13 cellular contexts compared by ENCODE assay signal in the genomic region with DNA sequence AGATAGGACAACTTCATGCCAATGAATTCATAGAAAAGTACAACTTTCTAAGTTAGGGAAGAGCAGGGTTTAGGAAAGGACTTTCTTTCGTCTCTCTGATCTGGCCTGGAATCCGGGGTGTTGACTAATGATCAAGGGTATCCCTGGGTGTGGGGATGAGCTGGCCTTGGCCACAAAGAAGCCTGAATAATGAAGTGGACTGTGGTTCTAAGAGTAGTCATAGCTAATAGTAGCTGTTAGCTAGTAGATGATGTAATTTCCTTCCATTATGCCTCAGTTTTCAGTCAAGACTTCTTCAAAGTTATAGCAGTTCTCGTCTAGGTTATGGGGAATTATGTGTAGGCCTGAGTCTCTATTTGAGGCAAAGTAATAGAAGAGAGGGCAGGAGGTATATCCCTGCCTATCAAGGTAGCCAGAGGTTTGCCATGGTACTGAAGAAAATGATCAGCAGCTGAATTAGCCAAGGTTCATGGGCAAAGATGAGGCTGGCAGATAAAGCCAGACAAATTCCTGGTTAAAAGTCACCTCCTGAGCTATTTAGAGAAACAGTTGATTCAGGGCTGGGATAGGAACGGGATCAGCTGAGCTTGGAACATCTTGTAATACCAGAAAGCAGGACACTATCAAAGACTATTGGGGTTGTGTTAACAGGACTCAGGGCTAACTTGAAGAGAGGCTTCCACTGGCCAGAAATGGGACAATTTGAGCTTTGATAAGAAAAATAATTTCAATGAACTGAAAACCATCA. TPM values are rescaled to one million over a fixed set of nuclear protein-coding genes. Genes with fewer than 3 reads are reported as not detected.
A peak's percentile ranks its signal among the peaks of the same experiment; 100 is the strongest.
DNase-seq lines count a peak whose midpoint lies in the region; ATAC-seq lines count a peak whose summit lies in the region.
"Had no signal": no experiment of that assay in that cellular context is flagged by ENCODE, and none has a peak within 500 bp of the region (broad histone marks: within the 10 kb centered on the region; RNA-seq: fewer than 3 reads in every experiment).

No MANE protein-coding gene starts in this region.

- H3K4me1 Mint-ChIP-seq in immature natural killer cell, result no peaks in the 10 kb centered on the region

- peak overlapping the region; percentile 11 for H3K4me3 ChIP-seq in adipocyte (ENCODE audit: low read length)
- H3K4me3 ChIP-seq: adrenal gland had no signal

- H3K4me1 ChIP-seq in adipocyte (ENCODE audit: control insufficient read depth, insufficient read depth, low read length), result peaks cover 22% of the 10 kb centered on the region

- no peak overlapping the region for H3K4me3 Mint-ChIP-seq in immature natural killer cell

- H3K9me3 Mint-ChIP-seq in immature natural killer cell, result no peaks in the 10 kb centered on the region

- DNase-seq in AG20443 (ENCODE audit: low spot score), result peak; percentile 90
- DNase-seq in HCEC 1CT, result peak; percentile 93
- peak; percentile 22 for DNase-seq in adipocyte (ENCODE audit: low read depth)
- no peak for DNase-seq in immature natural killer cell
- DNase-seq in left colon, result no peak
- no peak for DNase-seq in hippocampal formation (lab: John Stamatoyannopoulos, UW)
- no peak for DNase-seq in NCI-H69 (lab: John Stamatoyannopoulos, UW)
- DNase-seq in retina, result no peak
- DNase-seq: DND-41; mesendoderm; NCI-H1930; stimulated activated naive CD4-positive, alpha-beta T cell treated with Interleukin-2 at 50 U/mL for 16 hours had no signal

- peak overlapping the region; percentile 20 for H3K9ac ChIP-seq in adipocyte (ENCODE audit: low read length)

- no peak for ATAC-seq in left colon

- H3K36me3 Mint-ChIP-seq in immature natural killer cell, result peaks cover 9 to 20% (median 12%) of the 10 kb centered on the region in 3 donors

- H3K27me3 ChIP-seq in adipocyte (replicated peaks; ENCODE audit: control insufficient read depth, insufficient read depth, low read length), result no peaks in the 10 kb centered on the region
- H3K27me3 ChIP-seq: adrenal gland had no signal

- intact Hi-C loops in left colon (cut with DNase I, micrococcal nuclease), result no loop called here

- H3K9me3 ChIP-seq in adipocyte (ENCODE audit: control insufficient read depth, low read length), result no peaks in the 10 kb centered on the region
- H3K9me3 ChIP-seq: adrenal gland had no signal

- peaks cover 2 to 17% (median 3%) of the 10 kb centered on the region in 3 donors for H3K27me3 Mint-ChIP-seq in immature natural killer cell (ENCODE audit: low read depth in 3 of 3)

- peaks cover 17% of the 10 kb centered on the region for H3K36me3 ChIP-seq in adipocyte (ENCODE audit: control insufficient read depth, insufficient read depth, low read length, severe bottlenecking)

- H3K27ac Mint-ChIP-seq in immature natural killer cell, result peak overlapping the region in 4 of 6 donors; percentile 9 to 63 (median 36)

RNA-seq across cellular contexts. Expression of a gene that starts 18.7 kb away (rescaled TPM):
- polyA plus RNA-seq in immature natural killer cell, result 10 to 100 TPM; 58.0 to 89.0 (median 72.5) TPM
- total RNA-seq in left colon, result 10 to 100 TPM; 58.9 to 60.6 TPM

RNA-seq across cellular contexts. Expression of a gene that starts 35.8 kb away (rescaled TPM):
- 10 to 100 TPM; 48.6 to 62.2 (median 48.8) TPM for polyA plus RNA-seq in immature natural killer cell
- 10 to 100 TPM; 26.4 to 29.7 TPM for total RNA-seq in left colon

Comparison
In these comparisons a context has a peak if more than half of its experiments do, and no peak if none do; other contexts are left out.
1. DNase-seq: peak in AG20443 (single experiment), HCEC 1CT (single experiment) and adipocyte (single experiment); none in immature natural killer cell (0 of 3), left colon (0 of 2), hippocampal formation (0 of 2), NCI-H69 (single experiment) and retina (single experiment).